ENCODE assay signal across 2 cellular contexts in genomic region chr1:11166744-11167143, GRCh38. TPM values are rescaled to one million over a fixed set of nuclear protein-coding genes. Genes with fewer than 3 reads are reported as not detected.
"Had no signal": no experiment of that assay in that cellular context is flagged by ENCODE, and none has a peak within 500 bp of the region (broad histone marks: within the 10 kb centered on the region; RNA-seq: fewer than 3 reads in every experiment).

No MANE protein-coding gene starts in this region.

RNA-seq across cellular contexts. Expression of gene ANGPTL7, which starts 22.4 kb away (rescaled TPM):
- total RNA-seq: G401, GM12878 had no signal
